Comparison of ENCODE assay signal across 26 cellular contexts in the genomic region with DNA sequence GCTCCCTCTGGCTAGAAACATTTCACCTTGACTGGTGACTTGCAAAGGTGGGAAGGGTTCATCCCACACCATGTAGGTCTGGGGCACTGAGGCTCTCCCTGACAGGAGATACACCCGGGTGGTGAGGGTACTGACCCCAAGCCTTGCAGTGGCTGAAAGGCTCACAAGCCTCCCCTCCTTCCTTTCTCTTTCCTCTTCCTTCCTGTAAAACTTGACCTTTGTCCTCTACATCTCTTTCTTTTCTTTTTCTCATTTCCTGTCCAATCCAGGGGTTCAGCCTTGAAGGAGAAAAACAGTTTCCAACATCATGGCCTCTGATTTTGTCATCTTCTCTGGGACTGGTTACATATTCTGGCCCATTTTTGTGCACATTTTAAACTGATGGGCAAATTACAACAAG. TPM values are rescaled to one million over a fixed set of nuclear protein-coding genes. Genes with fewer than 3 reads are reported as not detected.
DNase-seq lines count a peak whose midpoint lies in the region; ATAC-seq, FAIRE-seq and TF ChIP-seq lines count a peak whose summit lies in the region.
"Had no signal": no experiment of that assay in that cellular context is flagged by ENCODE, and none has a peak within 500 bp of the region (broad histone marks: within the 10 kb centered on the region; RNA-seq: fewer than 3 reads in every experiment).

No MANE protein-coding gene starts in this region.

- H3K27me3 Mint-ChIP-seq in stimulated activated memory B cell treated with anti-CD40 and anti-IgM and Interleukin-4, amounts not matched to agents 10 μg/mL and 1 μg/mL and 100 μg/mL, for 72 hours, result peaks cover 16% of the 10 kb centered on the region

- no peaks in the 10 kb centered on the region for H3K36me3 Mint-ChIP-seq in stimulated activated memory B cell treated with anti-CD40 and anti-IgM and Interleukin-4, amounts not matched to agents 10 μg/mL and 1 μg/mL and 100 μg/mL, for 72 hours

- H3K4me3 ChIP-seq in liver (ENCODE audit: low read depth in 1 of 3, low read length in 3 of 3) (no peak overlapping the region), HepG2 (replicated peaks in 1 of 3; ENCODE audit: insufficient read depth in 1 of 3, low read depth in 2 of 3, low read length in 3 of 3) (no peak overlapping the region), right lobe of liver (no peak overlapping the region), small intestine (ENCODE audit: low read depth in 1 of 2, low read length in 2 of 2) (no peak overlapping the region)
- H3K4me3 ChIP-seq: SJSA1 had no signal

- TF ChIP-seq POLR2A in HepG2 (IDR thresholded peaks at IDR 0.05; ENCODE audit: insufficient read depth in 1 of 2, low read depth in 2 of 2, low read length in 2 of 2) (no peak), right lobe of liver (IDR thresholded peaks at IDR 0.05) (no peak)

- no peak overlapping the region for H3K27ac Mint-ChIP-seq in stimulated activated memory B cell treated with anti-CD40 and anti-IgM and Interleukin-4, amounts not matched to agents 10 μg/mL and 1 μg/mL and 100 μg/mL, for 72 hours

- H4K20me1 ChIP-seq in HepG2 (ENCODE audit: insufficient read depth, low read length), result no peaks in the 10 kb centered on the region

- H3K27ac ChIP-seq in liver (ENCODE audit: low read depth in 1 of 2, low read length in 2 of 2) (peak overlapping the region; percentile 39 to 57), HepG2 (ENCODE audit: extremely low read length, insufficient read depth, low read length) (no peak overlapping the region), VCaP (peak overlapping the region; percentile 78), right lobe of liver (peak overlapping the region in 2 of 3 donors; percentile 2 to 27), small intestine (ENCODE audit: low read depth in 1 of 2, low read length in 1 of 2) (no peak overlapping the region)
- H3K27ac ChIP-seq: C4-2B, KMS-11, SJSA1 had no signal

- TF ChIP-seq RAD21 in liver (IDR thresholded peaks at IDR 0.05), result no peak
- no peak for TF ChIP-seq RAD21 in HepG2 (CRISPR knock-in tag; IDR thresholded peaks at IDR 0.05)

- H3K4me2 ChIP-seq in HepG2 (ENCODE audit: low read depth, low read length), result no peak overlapping the region
- H3K4me2 ChIP-seq: KMS-11 had no signal

- DNase-seq in HepG2 (ENCODE audit: low spot score) (no peak), right lobe of liver (no peak), small intestine (peak; percentile 51), iPS-NIHi7 (ENCODE audit: extremely low spot score) (no peak)
- DNase-seq: AML-193, GOT3, IMR-90, MV-4-11, NCI-H1694 treated with DMSO at 0.1 percent for 48 hours, NCI-H2081 treated with DMSO at 0.1 percent for 48 hours, NCI-H2171 treated with DMSO at 0.1 percent for 48 hours, NCI-H524 treated with DMSO at 0.1 percent for 48 hours, NCI-H82, OCI-M1 had no signal

- no TSS peak for BruUV-seq in HepG2 (replicated peaks; lab: Mats Ljungman, UMichigan)

- H3K36me3 ChIP-seq in liver (ENCODE audit: control insufficient read depth in 4 of 4, insufficient read depth in 3 of 4, low read depth in 1 of 4, low read length in 3 of 4) (no peaks in the 10 kb centered on the region), HepG2 (replicated peaks in 1 of 2; ENCODE audit: control insufficient read depth in 1 of 2, insufficient read depth in 2 of 2, low read length in 2 of 2) (no peaks in the 10 kb centered on the region), right lobe of liver (no peaks in the 10 kb centered on the region), small intestine (ENCODE audit: control insufficient read depth in 2 of 2, insufficient read depth in 2 of 2, low read length in 2 of 2) (no peaks in the 10 kb centered on the region)
- H3K36me3 ChIP-seq: SJSA1 had no signal

- H3K4me1 ChIP-seq in liver (ENCODE audit: control insufficient read depth in 4 of 4, insufficient read depth in 4 of 4, low read length in 3 of 4) (peaks cover 0 to 17% (median 13%) of the 10 kb centered on the region in 4 donors), HepG2 (ENCODE audit: insufficient read depth, low read length) (0 out of 2 replicates have a peak, but pooled peaks cover 10% of the 10 kb centered on the region), right lobe of liver (peaks cover 0 to 17% (median 6%) of the 10 kb centered on the region in 4 donors), small intestine (ENCODE audit: control insufficient read depth in 2 of 2, insufficient read depth in 1 of 2, low read depth in 1 of 2, low read length in 1 of 2) (peaks cover 0 to 2% of the 10 kb centered on the region in 2 donors)
- H3K4me1 ChIP-seq: SJSA1 had no signal

- WGBS in liver, result 0% methylated on average over 1 of the region's 1 CpG
- WGBS in HepG2 (ENCODE audit: low lambda C conversion rate), result 0% methylated on average over 1 of the region's 1 CpG
- WGBS in right lobe of liver (ENCODE audit: insufficient coverage, low coverage, low lambda C conversion rate, missing lambda C conversion rate), result 0% methylated on average over 1 of the region's 1 CpG
- WGBS in small intestine, 3 donors, result 0 to 28% (median 18%) methylated on average over 1 of the region's 1 CpG

- CTCF ChIA-PET in HepG2 (lab: Yijun Ruan, JAX; ENCODE audit: low intra/inter-chr PET ratio, low total read pairs), result no interaction called here

- H3K4me1 Mint-ChIP-seq in stimulated activated memory B cell treated with anti-CD40 and anti-IgM and Interleukin-4, amounts not matched to agents 10 μg/mL and 1 μg/mL and 100 μg/mL, for 72 hours, result no peaks in the 10 kb centered on the region

- ATAC-seq in HepG2 (no peak), right lobe of liver (peak in 1 of 4 donors; percentile 33), GM21526 (IDR thresholded peaks at IDR 0.05; ENCODE audit: low FRiP score, unreplicated experiment) (no peak)
- no peak for ATAC-seq in stimulated activated memory B cell treated with anti-CD40 and anti-IgM and Interleukin-4, amounts not matched to agents 10 μg/mL and 1 μg/mL and 100 μg/mL, for 72 hours
- ATAC-seq: Right ventricle myocardium inferior had no signal

- H3K9me3 ChIP-seq in liver (ENCODE audit: control insufficient read depth in 4 of 4, low read length in 3 of 4) (no peaks in the 10 kb centered on the region), HepG2 (ENCODE audit: low read length) (no peaks in the 10 kb centered on the region), right lobe of liver (no peaks in the 10 kb centered on the region), small intestine (ENCODE audit: control insufficient read depth, low read depth) (no peaks in the 10 kb centered on the region)
- H3K9me3 ChIP-seq: SJSA1 had no signal

- no peaks in the 10 kb centered on the region for H3K27me3 ChIP-seq in liver (ENCODE audit: control insufficient read depth in 4 of 4, insufficient read depth in 4 of 4, low read length in 3 of 4)
- no peaks in the 10 kb centered on the region for H3K27me3 ChIP-seq in HepG2 (ENCODE audit: control insufficient read depth in 1 of 2, insufficient read depth in 2 of 2, low read length in 2 of 2)
- no peaks in the 10 kb centered on the region for H3K27me3 ChIP-seq in right lobe of liver
- H3K27me3 ChIP-seq in small intestine (ENCODE audit: control insufficient read depth in 2 of 2, insufficient read depth in 2 of 2, low read length in 2 of 2), result no peaks in the 10 kb centered on the region
- H3K27me3 ChIP-seq: SJSA1 had no signal

- intact Hi-C loops in HepG2 (cut with micrococcal nuclease; ENCODE audit: unreplicated experiment) (no loop called here), right lobe of liver (cut with DNase I) (no loop called here)

- H3K9ac ChIP-seq in liver (ENCODE audit: low read depth in 1 of 2, low read length in 2 of 2) (no peak overlapping the region), HepG2 (ENCODE audit: insufficient read depth, low read depth, low read length) (no peak overlapping the region)
- H3K9ac ChIP-seq: KMS-11 had no signal

- no peak for TF ChIP-seq CTCF in liver (IDR thresholded peaks at IDR 0.05; ENCODE audit: low read depth, low read length, missing input control)
- TF ChIP-seq CTCF in HepG2 (CRISPR knock-in tag; IDR thresholded peaks at IDR 0.05), result no peak
- no peak for TF ChIP-seq CTCF in VCaP (conservative IDR thresholded peaks at IDR 0.05)
- TF ChIP-seq CTCF in right lobe of liver (IDR thresholded peaks at IDR 0.05), result no peak

- POLR2A ChIA-PET in HepG2 (lab: Yijun Ruan, JAX), result no interaction called here

- FAIRE-seq in HepG2 (lab: Jason Lieb, UNC), result no peak
- FAIRE-seq in small intestine (lab: Jason Lieb, UNC), result no peak
- FAIRE-seq: HTR-8/SVneo had no signal

- TF ChIP-seq EP300 in HepG2 (IDR thresholded peaks at IDR 0.05; ENCODE audit: low read depth in 2 of 2, low read length in 2 of 2), result no peak
- no peak for TF ChIP-seq EP300 in HepG2 (CRISPR knock-in tag; IDR thresholded peaks at IDR 0.05; ENCODE audit: borderline replicate concordance)

- no peaks in the 10 kb centered on the region for H3K79me2 ChIP-seq in HepG2 (ENCODE audit: insufficient read depth, low read length)

- H3K4me3 Mint-ChIP-seq in stimulated activated memory B cell treated with anti-CD40 and anti-IgM and Interleukin-4, amounts not matched to agents 10 μg/mL and 1 μg/mL and 100 μg/mL, for 72 hours, result no peak overlapping the region

- in situ Hi-C loops in HepG2 (cut with HindIII; ENCODE audit: extremely low pct_ligation_motif_present, low pct_unique_long_range_greater_than_20kb), result no loop called here

- H2AFZ ChIP-seq in HepG2 (ENCODE audit: low read length), result no peak overlapping the region

- no peaks in the 10 kb centered on the region for H3K9me3 Mint-ChIP-seq in stimulated activated memory B cell treated with anti-CD40 and anti-IgM and Interleukin-4, amounts not matched to agents 10 μg/mL and 1 μg/mL and 100 μg/mL, for 72 hours

RNA-seq across cellular contexts. Expression of a gene that starts 16.6 kb away (rescaled TPM):
- not detected for total RNA-seq in liver
- not detected for polyA plus RNA-seq in liver
- not detected in 2 replicates for total RNA-seq in HepG2 (2016; rRNA removed; fragmentation: Illumina TruSeq; extraction: Trizol)
- total RNA-seq in HepG2 (2016; cell fraction: cytosol; rRNA removed; fragmentation: Illumina TruSeq; extraction: Trizol; ENCODE audit: low read depth), result not detected in 2 replicates
- total RNA-seq in HepG2 (2016; cell fraction: insoluble cytoplasmic fraction; rRNA removed; fragmentation: Illumina TruSeq; extraction: Trizol), result not detected in 2 replicates
- not detected in 2 replicates for total RNA-seq in HepG2 (2016; cell fraction: membrane; rRNA removed; fragmentation: Illumina TruSeq; extraction: Trizol)
- total RNA-seq in HepG2 (2016; cell fraction: nucleus; rRNA removed; fragmentation: Illumina TruSeq; extraction: Trizol), result not detected in 2 replicates
- polyA plus RNA-seq in HepG2 (2011; rRNA removed), result not detected in 2 replicates
- not detected in 2 replicates for polyA plus RNA-seq in HepG2 (2011; cell fraction: cytosol; rRNA removed)
- polyA plus RNA-seq in HepG2 (2011; cell fraction: nucleus; rRNA removed), result not detected in 2 replicates
- polyA plus RNA-seq in HepG2 (2012), result 0.11 TPM in 1 of 2 replicates, not detected in the other
- not detected in 2 replicates for polyA plus RNA-seq in HepG2 (2016; cell fraction: cytosol; fragmentation: Illumina TruSeq; extraction: Trizol; ENCODE audit: low read depth)
- not detected in 2 replicates for polyA plus RNA-seq in HepG2 (2016; cell fraction: insoluble cytoplasmic fraction; fragmentation: Illumina TruSeq; extraction: Trizol; ENCODE audit: low read depth)
- not detected in 2 replicates for polyA plus RNA-seq in HepG2 (2016; cell fraction: membrane; fragmentation: Illumina TruSeq; extraction: Trizol; ENCODE audit: low read depth)
- polyA plus RNA-seq in HepG2 (2016; cell fraction: nucleus; fragmentation: Illumina TruSeq; extraction: Trizol; ENCODE audit: insufficient read depth, low read depth), result not detected in 2 replicates
- not detected in 2 replicates for polyA minus RNA-seq in HepG2 (2011; rRNA and poly(A)+ RNA removed; ENCODE audit: low replicate concordance)
- polyA minus RNA-seq in HepG2 (2011; cell fraction: cytosol; rRNA and poly(A)+ RNA removed), result not detected in 2 replicates
- not detected in 2 replicates for polyA minus RNA-seq in HepG2 (2011; cell fraction: nucleus; rRNA and poly(A)+ RNA removed)
- not detected for total RNA-seq in right lobe of liver
- 1 to 10 TPM in 2 of 3 donors, not detected in 1; 1.1 to 1.9 TPM for polyA plus RNA-seq in small intestine
- total RNA-seq: A172, IMR-90, M059J, SJSA1 had no signal
- polyA plus RNA-seq: AG04450, IMR-90 had no signal

RNA-seq across cellular contexts. Expression of a gene that starts 22.2 kb away (rescaled TPM):
- total RNA-seq in liver (under 1 TPM; 0.19 to 0.67 TPM), HepG2 (2016; rRNA removed; fragmentation: Illumina TruSeq; extraction: Trizol) (2.3 and 3.2 TPM in 2 replicates), right lobe of liver (1 to 10 TPM in 2 of 6 experiments, under 1 TPM in 4; 0.37 to 3.1 (median 0.96) TPM)
- polyA plus RNA-seq in liver (under 1 TPM; 0.71 to 0.95 TPM), HepG2 (2011; rRNA removed) (3.8 and 3.9 TPM in 2 replicates), small intestine (1 to 10 TPM in 1 of 3 donors, under 1 TPM in 2; 0.42 to 2.0 (median 0.54) TPM)
- total RNA-seq in HepG2 (2016; cell fraction: cytosol; rRNA removed; fragmentation: Illumina TruSeq; extraction: Trizol; ENCODE audit: low read depth), result 0.62 and 0.71 TPM in 2 replicates
- 2.3 and 2.7 TPM in 2 replicates for total RNA-seq in HepG2 (2016; cell fraction: insoluble cytoplasmic fraction; rRNA removed; fragmentation: Illumina TruSeq; extraction: Trizol)
- 1.7 and 2.3 TPM in 2 replicates for total RNA-seq in HepG2 (2016; cell fraction: membrane; rRNA removed; fragmentation: Illumina TruSeq; extraction: Trizol)
- total RNA-seq in HepG2 (2016; cell fraction: nucleus; rRNA removed; fragmentation: Illumina TruSeq; extraction: Trizol), result 2.2 and 2.9 TPM in 2 replicates
- polyA plus RNA-seq in HepG2 (2011; cell fraction: cytosol; rRNA removed), result 2.4 and 3.8 TPM in 2 replicates
- 3.3 and 4.5 TPM in 2 replicates for polyA plus RNA-seq in HepG2 (2011; cell fraction: nucleus; rRNA removed)
- 3.1 and 3.5 TPM in 2 replicates for polyA plus RNA-seq in HepG2 (2012)
- 1.1 and 1.5 TPM in 2 replicates for polyA plus RNA-seq in HepG2 (2016; cell fraction: cytosol; fragmentation: Illumina TruSeq; extraction: Trizol; ENCODE audit: low read depth)
- 2.5 and 3.2 TPM in 2 replicates for polyA plus RNA-seq in HepG2 (2016; cell fraction: insoluble cytoplasmic fraction; fragmentation: Illumina TruSeq; extraction: Trizol; ENCODE audit: low read depth)
- 1.4 and 2.2 TPM in 2 replicates for polyA plus RNA-seq in HepG2 (2016; cell fraction: membrane; fragmentation: Illumina TruSeq; extraction: Trizol; ENCODE audit: low read depth)
- polyA plus RNA-seq in HepG2 (2016; cell fraction: nucleus; fragmentation: Illumina TruSeq; extraction: Trizol; ENCODE audit: insufficient read depth, low read depth), result 3.5 and 3.8 TPM in 2 replicates
- 2.2 and 3.5 TPM in 2 replicates for polyA minus RNA-seq in HepG2 (2011; rRNA and poly(A)+ RNA removed; ENCODE audit: low replicate concordance)
- 1.8 and 3.5 TPM in 2 replicates for polyA minus RNA-seq in HepG2 (2011; cell fraction: cytosol; rRNA and poly(A)+ RNA removed)
- 6.2 and 8.3 TPM in 2 replicates for polyA minus RNA-seq in HepG2 (2011; cell fraction: nucleus; rRNA and poly(A)+ RNA removed)
- total RNA-seq: IMR-90, Right ventricle myocardium inferior had no signal
- polyA plus RNA-seq: AG04450, IMR-90 had no signal

Comparison
In these comparisons a context has a peak if more than half of its experiments do, and no peak if none do; other contexts are left out.
1. H3K27ac ChIP-seq: peak in liver (2 of 2), VCaP (single experiment) and right lobe of liver (2 of 3); none in HepG2 (single experiment) and small intestine (0 of 2).